16 cellular contexts compared by ENCODE assay signal in genomic region chr12:130074661-130075406, GRCh38.
A peak's percentile ranks its signal among the peaks of the same experiment; 100 is the strongest.
DNase-seq lines count a peak whose midpoint lies in the region; FAIRE-seq and TF ChIP-seq lines count a peak whose summit lies in the region.
"Had no signal": no experiment of that assay in that cellular context is flagged by ENCODE, and none has a peak within 500 bp of the region (broad histone marks: within the 10 kb centered on the region; RNA-seq: fewer than 3 reads in every experiment).

No MANE protein-coding gene starts in this region.

- H4K8ac ChIP-seq in H1 (ENCODE audit: extremely low read depth, insufficient read depth, low read length): no peak overlapping the region
- H4K8ac ChIP-seq in mesenchymal stem cell (ENCODE audit: low read length): no peak overlapping the region

- no peak overlapping the region for H2BK5ac ChIP-seq in H1 (ENCODE audit: low read depth, low read length)
- H2BK5ac ChIP-seq in mesenchymal stem cell (ENCODE audit: low read depth, low read length, poor library complexity, severe bottlenecking): no peak overlapping the region

- TF ChIP-seq RAD21 in H1 (IDR thresholded peaks at IDR 0.05 in 1 of 2, conservative IDR thresholded peaks at IDR 0.05 in 1 of 2; ENCODE audit: low read depth in 2 of 2, low read length in 2 of 2): no peak

- H3K27me3 ChIP-seq in BLaER1: no peaks in the 10 kb centered on the region
- H3K27me3 ChIP-seq in H1 (replicated peaks in 1 of 4; ENCODE audit: control insufficient read depth in 3 of 4, extremely low read depth in 1 of 4, insufficient read depth in 3 of 4, low read length in 3 of 4): peaks cover 0 to 24% (median 19%) of the 10 kb centered on the region in 4 experiments; a peak in 6 of 7 replicates
- no peaks in the 10 kb centered on the region for H3K27me3 ChIP-seq in mesenchymal stem cell (ENCODE audit: control insufficient read depth in 1 of 2, insufficient read depth in 1 of 2, low read length in 2 of 2)

- no peak overlapping the region for H4K5ac ChIP-seq in H1 (ENCODE audit: insufficient read length, low read depth, low read length)

- H2AK5ac ChIP-seq in H1 (ENCODE audit: low read depth, low read length) (no peak overlapping the region), mesenchymal stem cell (ENCODE audit: low read length, severe bottlenecking) (no peak overlapping the region)

- DNase-seq in H1 (ENCODE audit: low read depth in 1 of 2, low spot score in 2 of 2) (no peak), kidney tubule cell (ENCODE audit: low spot score) (peak; percentile 75), retina (peak; percentile 57), activated gamma-delta T cell treated with Interleukin-2 at 50 U/mL for 16 hours (no peak), mesenchymal stem cell (no peak)
- DNase-seq in activated CD4-positive, CD25-positive, alpha-beta regulatory T cell treated with anti-CD3 and anti-CD28 coated beads, Interleukin-2, amount 50 U/mL, for 72 hours: no peak
- DNase-seq: 8988T; AML-193; C1 segment of cervical spinal cord; CD4-positive, alpha-beta T cell; DMS153; HCEC 1CT; HFFc6 had no signal

- H3K36me3 ChIP-seq in BLaER1 (0 out of 2 replicates have a peak, but pooled peaks cover 6% of the 10 kb centered on the region), H1 (ENCODE audit: control insufficient read depth in 2 of 4, insufficient read depth in 4 of 4, low read length in 3 of 4) (no peaks in the 10 kb centered on the region), mesenchymal stem cell (ENCODE audit: control insufficient read depth in 1 of 2, insufficient read depth in 2 of 2, low read depth in 1 of 2, low read length in 2 of 2) (no peaks in the 10 kb centered on the region)

- peaks cover 34% of the 10 kb centered on the region for H3K9me3 ChIP-seq in BLaER1
- H3K9me3 ChIP-seq in H1 (ENCODE audit: insufficient read depth in 2 of 2, low read depth in 1 of 2, low read length in 1 of 2): no peaks in the 10 kb centered on the region; a peak in 1 of 4 replicates
- no peaks in the 10 kb centered on the region for H3K9me3 ChIP-seq in mesenchymal stem cell (ENCODE audit: control insufficient read depth, low read length)

- TF ChIP-seq CTCF in H1 (IDR thresholded peaks at IDR 0.05; ENCODE audit: control extremely low read depth in 1 of 3, insufficient read depth in 1 of 3, low read depth in 1 of 3, low read length in 3 of 3): no peak

- H3K14ac ChIP-seq in H1 (ENCODE audit: insufficient read length) (no peak overlapping the region), mesenchymal stem cell (ENCODE audit: low read length in 2 of 2) (no peak overlapping the region)

- H2BK12ac ChIP-seq in H1 (ENCODE audit: low read depth, low read length) (no peak overlapping the region), mesenchymal stem cell (ENCODE audit: low read length in 2 of 2) (no peak overlapping the region)

- H3K79me1 ChIP-seq in H1 (ENCODE audit: low read depth, low read length) (no peaks in the 10 kb centered on the region), mesenchymal stem cell (replicated peaks; ENCODE audit: low read length, poor library complexity, severe bottlenecking) (no peaks in the 10 kb centered on the region)

- FAIRE-seq in H1 (lab: Jason Lieb, UNC): no peak
- FAIRE-seq: D721Med had no signal

- H3K4ac ChIP-seq in H1 (replicated peaks; ENCODE audit: insufficient read length, low read depth, low read length) (no peak overlapping the region), mesenchymal stem cell (ENCODE audit: low read depth in 1 of 2, low read length in 2 of 2) (no peak overlapping the region)

- no peak overlapping the region for H3K56ac ChIP-seq in H1 (replicated peaks; ENCODE audit: insufficient read length, low read depth, low read length)

- CTCF ChIA-PET in H1 (lab: Charles Lee; ENCODE audit: partially characterized antibody): interaction anchor here (0.6 to 1.8 kb wide), 6 partner anchors 9 to 260 kb away, joined by 3 to 8 read pairs (median 3); no protein-coding TSS in a partner anchor

- no peaks in the 10 kb centered on the region for H3K23me2 ChIP-seq in H1 (ENCODE audit: low read depth, low read length)

- no peak overlapping the region for H3K23ac ChIP-seq in H1 (ENCODE audit: insufficient read length)
- H3K23ac ChIP-seq in mesenchymal stem cell (ENCODE audit: low read length in 2 of 2): no peak overlapping the region

- TF ChIP-seq POLR2A in H1 (IDR thresholded peaks at IDR 0.05; ENCODE audit: control extremely low read depth in 1 of 2, low read depth in 2 of 2, low read length in 2 of 2): no peak

- H3K4me3 ChIP-seq in BLaER1: no peak overlapping the region
- H3K4me3 ChIP-seq in H1 (ENCODE audit: extremely low read depth in 1 of 4, insufficient read depth in 2 of 4, low read depth in 3 of 4, low read length in 4 of 4): no peak overlapping the region
- no peak overlapping the region for H3K4me3 ChIP-seq in mesenchymal stem cell (ENCODE audit: insufficient read depth in 1 of 2, low read depth in 1 of 2, low read length in 2 of 2)

- H2BK120ac ChIP-seq in H1 (replicated peaks; ENCODE audit: low read depth, low read length): no peak overlapping the region
- H2BK120ac ChIP-seq in mesenchymal stem cell (ENCODE audit: low read depth, low read length): no peak overlapping the region

- TF ChIP-seq EP300 in H1 (IDR thresholded peaks at IDR 0.05; ENCODE audit: borderline replicate concordance in 1 of 2, low read depth in 2 of 2, low read length in 2 of 2): no peak

- H2AFZ ChIP-seq in H1 (ENCODE audit: low read length): no peak overlapping the region
- no peak overlapping the region for H2AFZ ChIP-seq in mesenchymal stem cell (ENCODE audit: low read depth, low read length)

- H3K18ac ChIP-seq in H1 (ENCODE audit: extremely low read depth, low read length) (no peak overlapping the region), mesenchymal stem cell (ENCODE audit: low read depth in 1 of 2, low read length in 2 of 2) (no peak overlapping the region)

- H2BK20ac ChIP-seq in H1 (ENCODE audit: low read length): no peak overlapping the region

- 81% methylated on average over 8 of the region's 8 CpGs; no CpG with 5 or more reads in 1 of the 2 experiments for WGBS in H1 (ENCODE audit: extremely low coverage in 1 of 2, insufficient coverage in 1 of 2, insufficient read length in 1 of 2, insufficient replicate concordance in 2 of 2, low coverage in 1 of 2, low lambda C conversion rate in 2 of 2, missing lambda C conversion rate in 1 of 2), 2 experiments
- 75% methylated on average over 8 of the region's 8 CpGs for WGBS in mesenchymal stem cell

- H3K4me1 ChIP-seq in BLaER1: peaks cover 51% of the 10 kb centered on the region
- H3K4me1 ChIP-seq in H1 (replicated peaks in 1 of 4; ENCODE audit: control insufficient read depth in 3 of 4, insufficient read depth in 4 of 4, low read length in 3 of 4): peaks cover 2 to 12% (median 5%) of the 10 kb centered on the region in 4 experiments; a peak in 6 of 7 replicates
- H3K4me1 ChIP-seq in mesenchymal stem cell (ENCODE audit: control insufficient read depth, insufficient read depth, low read depth, low read length): no peaks in the 10 kb centered on the region

- POLR2A ChIA-PET in H1 (lab: Charles Lee; ENCODE audit: partially characterized antibody): no interaction called here

- H3K9ac ChIP-seq in BLaER1: no peak overlapping the region
- H3K9ac ChIP-seq in H1 (replicated peaks in 1 of 4; ENCODE audit: extremely low read depth in 1 of 4, low read depth in 3 of 4, low read length in 3 of 4): no peak overlapping the region
- H3K9ac ChIP-seq in mesenchymal stem cell (ENCODE audit: low read length): no peak overlapping the region

- no peak overlapping the region; the same call in 1 of the 2 replicates for H2BK15ac ChIP-seq in H1 (ENCODE audit: low read length)
- no peak overlapping the region for H2BK15ac ChIP-seq in mesenchymal stem cell (ENCODE audit: low read depth, poor library complexity, severe bottlenecking)

- no peaks in the 10 kb centered on the region for H3K79me2 ChIP-seq in H1 (ENCODE audit: control insufficient read depth in 1 of 2, insufficient read depth in 2 of 2, low read length in 2 of 2)

- H4K20me1 ChIP-seq in BLaER1 (no peaks in the 10 kb centered on the region), H1 (replicated peaks in 1 of 2; ENCODE audit: control insufficient read depth in 1 of 2, insufficient read depth in 2 of 2, low read length in 2 of 2) (no peaks in the 10 kb centered on the region)

- no peak overlapping the region for H3K27ac ChIP-seq in BLaER1
- no peak overlapping the region for H3K27ac ChIP-seq in H1 (ENCODE audit: low read depth, low read length)
- no peak overlapping the region for H3K27ac ChIP-seq in mesenchymal stem cell (ENCODE audit: low read length, poor library complexity, severe bottlenecking)
- H3K27ac ChIP-seq: HL-60 had no signal

- H3K4me2 ChIP-seq in BLaER1 (peak overlapping the region; percentile 55), H1 (ENCODE audit: insufficient read depth in 1 of 2, low read depth in 2 of 2, low read length in 2 of 2) (no peak overlapping the region; a peak in 1 of 4 replicates), mesenchymal stem cell (ENCODE audit: low read length, poor library complexity, severe bottlenecking) (no peak overlapping the region)

- peak overlapping the region; percentile 13 for H4K91ac ChIP-seq in H1 (replicated peaks; ENCODE audit: insufficient read length, low read length)
- no peak overlapping the region for H4K91ac ChIP-seq in mesenchymal stem cell (ENCODE audit: low read length)

TF ChIP-seq in H1, 55 proteins besides CTCF, POLR2A, EP300 and RAD21 (continues in another document):
- TF ChIP-seq FOSL1 (IDR thresholded peaks at IDR 0.05; ENCODE audit: insufficient read depth, low read depth, low read length) (no peak), BRCA1 (IDR thresholded peaks at IDR 0.05; ENCODE audit: low read depth, low read length) (no peak), SRF (IDR thresholded peaks at IDR 0.05; ENCODE audit: low read depth, low read length) (no peak), GTF2F1 (IDR thresholded peaks at IDR 0.05; ENCODE audit: borderline replicate concordance, low read depth, low read length) (no peak), JUND (IDR thresholded peaks at IDR 0.05; ENCODE audit: low read length) (no peak), SIX5 (IDR thresholded peaks at IDR 0.05; ENCODE audit: low read depth, low read length) (no peak), CBX5 (IDR thresholded peaks at IDR 0.05; ENCODE audit: low read depth, low read length) (no peak), ATF2 (IDR thresholded peaks at IDR 0.05; ENCODE audit: low read length) (no peak), SP1 (IDR thresholded peaks at IDR 0.05; ENCODE audit: low read depth, low read length) (no peak), TBP (IDR thresholded peaks at IDR 0.05; ENCODE audit: low read depth, low read length) (no peak)

Comparison
In these comparisons a context has a peak if more than half of its experiments do, and no peak if none do; other contexts are left out.
1. DNase-seq: peak in kidney tubule cell (single experiment) and retina (single experiment); none in H1 (0 of 2), activated gamma-delta T cell treated with Interleukin-2 at 50 U/mL for 16 hours (single experiment), mesenchymal stem cell (single experiment) and activated CD4-positive, CD25-positive, alpha-beta regulatory T cell treated with anti-CD3 and anti-CD28 coated beads, Interleukin-2, amount 50 U/mL, for 72 hours (single experiment).